In genomic region chr19:58499021-58499927, GRCh38 we compare ENCODE assay signal across 1 cellular context.
A peak's percentile ranks its signal among the peaks of the same experiment; 100 is the strongest.
TF ChIP-seq lines count a peak whose summit lies in the region.

No MANE protein-coding gene starts in this region.

TF ChIP-seq in WTC11, 78 proteins besides CTCF, POLR2A, EP300 and RAD21 (continued from another document and continues in another):
- 0 out of 2 replicates have a peak, but pooled peaks have one; percentile 50 for TF ChIP-seq HMGXB4 (CRISPR knock-in tag; IDR thresholded peaks at IDR 0.05)
- TF ChIP-seq ZSCAN18 (CRISPR knock-in tag; IDR thresholded peaks at IDR 0.05): no peak
- TF ChIP-seq ATF1 (CRISPR knock-in tag; IDR thresholded peaks at IDR 0.05): 0 out of 2 replicates have a peak, but pooled peaks have one; percentile 63
- TF ChIP-seq NFATC4 (CRISPR knock-in tag; IDR thresholded peaks at IDR 0.05): no peak
- TF ChIP-seq CREB1 (CRISPR knock-in tag; IDR thresholded peaks at IDR 0.05): no peak
- no peak for TF ChIP-seq MXD4 (CRISPR knock-in tag; IDR thresholded peaks at IDR 0.05; ENCODE audit: borderline replicate concordance)
- no peak for TF ChIP-seq ATF2 (CRISPR knock-in tag; IDR thresholded peaks at IDR 0.05; ENCODE audit: borderline replicate concordance, low read depth)
- no peak for TF ChIP-seq ZNF232 (CRISPR knock-in tag; IDR thresholded peaks at IDR 0.05)
- TF ChIP-seq GRHL2 (CRISPR knock-in tag; IDR thresholded peaks at IDR 0.05; ENCODE audit: insufficient replicate concordance, severe bottlenecking): no peak
- no peak for TF ChIP-seq USF1 (CRISPR knock-in tag; IDR thresholded peaks at IDR 0.05)
- TF ChIP-seq RORB (CRISPR knock-in tag; IDR thresholded peaks at IDR 0.05): no peak
- TF ChIP-seq ZNF512 (CRISPR knock-in tag; IDR thresholded peaks at IDR 0.05; ENCODE audit: borderline replicate concordance): no peak
- TF ChIP-seq SP1 (CRISPR knock-in tag; conservative IDR thresholded peaks at IDR 0.05): peak; percentile 82
- TF ChIP-seq NR2C2 (CRISPR knock-in tag; IDR thresholded peaks at IDR 0.05): peak; percentile 61
- no peak for TF ChIP-seq ZNF532 (CRISPR knock-in tag; IDR thresholded peaks at IDR 0.05; ENCODE audit: borderline replicate concordance)
- TF ChIP-seq ZNF671 (CRISPR knock-in tag; IDR thresholded peaks at IDR 0.05): no peak
- TF ChIP-seq FOXJ3 (CRISPR knock-in tag; IDR thresholded peaks at IDR 0.05; ENCODE audit: borderline replicate concordance): no peak
- no peak for TF ChIP-seq JAZF1 (CRISPR knock-in tag; IDR thresholded peaks at IDR 0.05)
- TF ChIP-seq ZBTB21 (CRISPR knock-in tag; IDR thresholded peaks at IDR 0.05; ENCODE audit: borderline replicate concordance): no peak
- TF ChIP-seq PRRX2 (CRISPR knock-in tag; IDR thresholded peaks at IDR 0.05): no peak
- TF ChIP-seq E2F5 (CRISPR knock-in tag; IDR thresholded peaks at IDR 0.05): no peak
- TF ChIP-seq ZNF425 (CRISPR knock-in tag; conservative IDR thresholded peaks at IDR 0.05): no peak
- TF ChIP-seq ATF6 (CRISPR knock-in tag; IDR thresholded peaks at IDR 0.05): no peak
- TF ChIP-seq ZNF396 (CRISPR knock-in tag; IDR thresholded peaks at IDR 0.05; ENCODE audit: borderline replicate concordance): no peak
- no peak for TF ChIP-seq RELA (CRISPR knock-in tag; IDR thresholded peaks at IDR 0.05; ENCODE audit: borderline replicate concordance)
- no peak for TF ChIP-seq PRDM15 (CRISPR knock-in tag; IDR thresholded peaks at IDR 0.05)
- no peak for TF ChIP-seq E2F1 (CRISPR knock-in tag; IDR thresholded peaks at IDR 0.05)
- peak; percentile 54; the same call in 1 of the 2 replicates for TF ChIP-seq ZNF423 (CRISPR knock-in tag; IDR thresholded peaks at IDR 0.05)
- no peak; the same call in 1 of the 2 replicates for TF ChIP-seq USF2 (CRISPR knock-in tag; IDR thresholded peaks at IDR 0.05)
- TF ChIP-seq SMAD3 (CRISPR knock-in tag; IDR thresholded peaks at IDR 0.05; ENCODE audit: borderline replicate concordance): no peak
- TF ChIP-seq TP53 (CRISPR knock-in tag; IDR thresholded peaks at IDR 0.05): no peak
- TF ChIP-seq MAX (CRISPR knock-in tag; IDR thresholded peaks at IDR 0.05): peak; percentile 68
